In genomic region chr17:17220529-17220928, GRCh38 we compare ENCODE assay signal across 19 cellular contexts. TPM values are rescaled to one million over a fixed set of nuclear protein-coding genes. Genes with fewer than 3 reads are reported as not detected.
DNase-seq lines count a peak whose midpoint lies in the region; ATAC-seq and TF ChIP-seq lines count a peak whose summit lies in the region.
"Had no signal": no experiment of that assay in that cellular context is flagged by ENCODE, and none has a peak within 500 bp of the region (broad histone marks: within the 10 kb centered on the region; RNA-seq: fewer than 3 reads in every experiment).

No MANE protein-coding gene starts in this region.

- in situ Hi-C loops in mammary epithelial cell (cut with MboI; ENCODE audit: low sequenced_read_pairs in 2 of 2): no loop called here

- H3K9me3 ChIP-seq in mammary epithelial cell (replicated peaks; ENCODE audit: insufficient read depth, low read length): no peaks in the 10 kb centered on the region
- H3K9me3 ChIP-seq: Caco-2 had no signal

- no peak overlapping the region for H2AFZ ChIP-seq in mammary epithelial cell (ENCODE audit: low read depth, low read length)

- DNase-seq in mammary epithelial cell (peak; percentile 51), MCF 10A (ENCODE audit: unreplicated experiment) (no peak), NCI-H2196 treated with DMSO at 0.1 percent for 48 hours (lab: John Stamatoyannopoulos, UW; ENCODE audit: unreplicated experiment) (peak; percentile 40), hepatic stellate cell (ENCODE audit: low spot score) (no peak), type B pancreatic cell (ENCODE audit: extremely low spot score, unreplicated experiment) (no peak)
- DNase-seq in stimulated activated naive CD4-positive, alpha-beta T cell treated with Interleukin-2 at 50 U/mL for 16 hours (lab: John Stamatoyannopoulos, UW): no peak
- DNase-seq: Caco-2, GF-D8, HFFc6, MV-4-11, NCI-H1694, NCI-H526 treated with DMSO at 0.1 percent for 48 hours, Right ventricle myocardium superior had no signal

- H3K27ac Mint-ChIP-seq in MCF 10A (ENCODE audit: low read depth, unreplicated experiment) (no peak overlapping the region), type B pancreatic cell (no peak overlapping the region)
- H3K27ac Mint-ChIP-seq: B cell, HFFc6 had no signal

- H3K36me3 ChIP-seq in mammary epithelial cell (ENCODE audit: insufficient read depth, low read length): peaks cover 30% of the 10 kb centered on the region

- H3K4me2 ChIP-seq in mammary epithelial cell (ENCODE audit: insufficient read depth, low read depth, low read length): no peak overlapping the region

- no peak for TF ChIP-seq CTCF in mammary epithelial cell (conservative IDR thresholded peaks at IDR 0.05 in 1 of 2, IDR thresholded peaks at IDR 0.05 in 1 of 2; ENCODE audit: extremely low read depth in 1 of 2, insufficient read depth in 1 of 2, low read depth in 1 of 2, low read length in 2 of 2)
- TF ChIP-seq CTCF in MCF 10A (IDR thresholded peaks at IDR 0.05; ENCODE audit: unreplicated experiment): no peak
- TF ChIP-seq CTCF in type B pancreatic cell (conservative IDR thresholded peaks at IDR 0.05): no peak

- 92% methylated on average over 8 of the region's 8 CpGs for whole genome bisulfite sequencing in mammary epithelial cell (ENCODE audit: low coverage, missing lambda C conversion rate)

- BruUV-seq in mammary epithelial cell (replicated peaks; lab: Mats Ljungman, UMichigan): no TSS peak
- BruUV-seq in MCF 10A (replicated peaks; lab: Mats Ljungman, UMichigan): no TSS peak

- POLR2A ChIA-PET in MCF 10A (lab: Yijun Ruan, JAX): interaction anchor here (0.9 kb wide), 1 partner anchor 17 kb away, joined by 3 read pairs; the partner anchor contains the start of gene FLCN

- no peak overlapping the region for H3K27ac ChIP-seq in mammary epithelial cell (ENCODE audit: insufficient read depth, low read depth, low read length)
- H3K27ac ChIP-seq: SK-N-MC had no signal

- H3K36me3 Mint-ChIP-seq in MCF 10A (ENCODE audit: insufficient read depth, unreplicated experiment) (peaks cover 92% of the 10 kb centered on the region), type B pancreatic cell (peaks cover 18% of the 10 kb centered on the region)

- H3K27me3 Mint-ChIP-seq in MCF 10A (ENCODE audit: insufficient read depth, unreplicated experiment): no peaks in the 10 kb centered on the region
- no peaks in the 10 kb centered on the region for H3K27me3 Mint-ChIP-seq in type B pancreatic cell
- H3K27me3 Mint-ChIP-seq: B cell had no signal

- H3K4me1 Mint-ChIP-seq in MCF 10A (ENCODE audit: insufficient read depth, unreplicated experiment): no peaks in the 10 kb centered on the region
- no peaks in the 10 kb centered on the region for H3K4me1 Mint-ChIP-seq in type B pancreatic cell (ENCODE audit: unreplicated experiment)
- H3K4me1 Mint-ChIP-seq: B cell had no signal

- H3K27me3 ChIP-seq in mammary epithelial cell (ENCODE audit: insufficient read depth, low read length): no peaks in the 10 kb centered on the region

- H3K4me3 Mint-ChIP-seq in MCF 10A (ENCODE audit: unreplicated experiment) (no peak overlapping the region), type B pancreatic cell (no peak overlapping the region)
- H3K4me3 Mint-ChIP-seq: B cell, HFFc6 had no signal

- dilution Hi-C loops in mammary epithelial cell (cut with HindIII; ENCODE audit: low sequenced_read_pairs): loop anchor here (5.0 kb wide), 3 partner anchors 48 to 248 kb away; partner anchors contain the start of gene TNFRSF13B

- no peak overlapping the region for H3K4me3 ChIP-seq in mammary epithelial cell (replicated peaks in 1 of 3; ENCODE audit: insufficient read depth in 1 of 3, low read depth in 2 of 3, low read length in 3 of 3)
- H3K4me3 ChIP-seq: K562, SK-N-MC had no signal

- peak; percentile 17 for ATAC-seq in esophagus mucosa
- no peak for ATAC-seq in GM21723 (IDR thresholded peaks at IDR 0.05; ENCODE audit: unreplicated experiment)
- ATAC-seq: K562 had no signal

- H4K20me1 ChIP-seq in mammary epithelial cell (ENCODE audit: insufficient read depth, low read length): no peaks in the 10 kb centered on the region

- CTCF ChIA-PET in mammary epithelial cell (lab: Charles Lee; ENCODE audit: low non-redundant PET): no interaction called here
- CTCF ChIA-PET in MCF 10A (lab: Yijun Ruan, JAX): interaction anchor here (0.6 kb wide), 3 partner anchors 79 to 187 kb away, joined by 3 to 4 read pairs (median 3); no protein-coding TSS in a partner anchor

- intact Hi-C loops in mammary epithelial cell (cut with micrococcal nuclease) (no loop called here), MCF 10A (cut with micrococcal nuclease) (no loop called here)

- H3K4me1 ChIP-seq in mammary epithelial cell (ENCODE audit: insufficient read depth, low read length): no peaks in the 10 kb centered on the region
- H3K4me1 ChIP-seq: Caco-2 had no signal

- H3K9me3 Mint-ChIP-seq in MCF 10A (ENCODE audit: unreplicated experiment): no peaks in the 10 kb centered on the region
- H3K9me3 Mint-ChIP-seq in type B pancreatic cell: no peaks in the 10 kb centered on the region
- H3K9me3 Mint-ChIP-seq: HFFc6 had no signal

- no peak overlapping the region for H3K9ac ChIP-seq in mammary epithelial cell (ENCODE audit: insufficient read depth, low read length)

- peaks cover 7% of the 10 kb centered on the region for H3K79me2 ChIP-seq in mammary epithelial cell (ENCODE audit: insufficient read depth, low read length)

RNA-seq across cellular contexts. Expression of gene PLD6, which starts 14.4 kb away (rescaled TPM):
- 1 to 10 TPM; 1.8 to 4.3 TPM for total RNA-seq in mammary epithelial cell
- 1.7 TPM for polyA plus RNA-seq in mammary epithelial cell
- polyA minus RNA-seq in mammary epithelial cell: not detected
- 5.5 and 9.2 TPM in 2 replicates for total RNA-seq in MCF 10A (2022)
- total RNA-seq in esophagus mucosa: 0.44 TPM
- 0.43 and 1.5 TPM in 2 replicates for total RNA-seq in type B pancreatic cell (ENCODE audit: low replicate concordance)
- total RNA-seq: OCI-LY7 had no signal

RNA-seq across cellular contexts. Expression of gene FLCN, which starts 16.4 kb away (rescaled TPM):
- total RNA-seq in mammary epithelial cell (10 to 100 TPM; 41.7 to 59.0 TPM), MCF 10A (2022) (25.6 and 49.7 TPM in 2 replicates), esophagus mucosa (16.5 TPM), type B pancreatic cell (ENCODE audit: low replicate concordance) (55.8 and 60.9 TPM in 2 replicates)
- polyA plus RNA-seq in mammary epithelial cell: 10.5 TPM
- polyA minus RNA-seq in mammary epithelial cell: 58.9 TPM

Comparison
In these comparisons a context has a peak if more than half of its experiments do, and no peak if none do; other contexts are left out.
1. DNase-seq: peak in mammary epithelial cell (single experiment) and NCI-H2196 treated with DMSO at 0.1 percent for 48 hours (single experiment); none in MCF 10A (single experiment), hepatic stellate cell (single experiment), type B pancreatic cell (single experiment) and stimulated activated naive CD4-positive, alpha-beta T cell treated with Interleukin-2 at 50 U/mL for 16 hours (single experiment).